1 cellular context compared by ENCODE assay signal in the genomic region with DNA sequence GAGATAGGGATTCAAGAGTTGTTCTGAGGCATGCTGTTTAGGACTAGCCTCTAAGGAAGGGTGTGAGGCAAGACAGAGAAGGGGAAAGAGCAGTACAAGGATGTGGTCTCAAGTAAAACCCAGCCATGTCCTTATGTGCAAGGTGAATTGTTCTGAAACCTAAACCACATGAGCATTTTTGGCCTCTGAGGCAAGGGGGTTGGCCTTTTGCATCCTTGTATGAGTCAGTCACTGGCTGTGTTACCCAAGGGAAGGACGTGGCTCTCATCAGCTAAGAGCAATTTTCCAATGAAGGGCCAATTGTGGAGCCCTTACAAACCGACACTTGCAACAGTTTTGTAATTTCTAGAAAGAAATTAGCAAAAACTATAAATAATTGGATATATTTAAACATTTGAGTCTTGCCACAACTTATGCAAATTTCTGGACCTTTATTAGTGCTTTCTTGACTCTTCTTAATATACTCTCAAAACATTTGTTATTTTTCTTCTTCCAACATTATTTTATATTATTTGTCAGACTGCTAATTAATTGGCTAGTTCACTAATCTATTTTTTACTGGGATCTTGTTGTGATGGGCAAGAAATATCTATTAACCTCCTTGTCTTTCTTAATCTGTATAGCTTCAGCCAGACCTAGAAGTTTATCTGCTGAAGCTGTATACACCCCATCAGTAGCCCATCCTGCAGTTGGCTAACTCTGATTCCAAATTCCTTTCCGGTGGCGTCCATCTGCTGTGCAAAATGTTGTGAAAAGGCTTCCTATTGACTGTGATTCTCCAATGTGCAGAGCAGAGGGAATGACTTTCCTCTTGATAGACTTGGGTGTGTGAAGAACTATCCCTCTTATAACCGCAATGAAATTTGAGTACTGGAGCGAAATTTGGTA.
TF ChIP-seq lines count a peak whose summit lies in the region.

No MANE protein-coding gene starts in this region.

TF ChIP-seq in GM12878, 131 proteins besides CTCF, POLR2A, EP300 and RAD21 (continued from another document and continues in another):
- TF ChIP-seq, protein P1, sequence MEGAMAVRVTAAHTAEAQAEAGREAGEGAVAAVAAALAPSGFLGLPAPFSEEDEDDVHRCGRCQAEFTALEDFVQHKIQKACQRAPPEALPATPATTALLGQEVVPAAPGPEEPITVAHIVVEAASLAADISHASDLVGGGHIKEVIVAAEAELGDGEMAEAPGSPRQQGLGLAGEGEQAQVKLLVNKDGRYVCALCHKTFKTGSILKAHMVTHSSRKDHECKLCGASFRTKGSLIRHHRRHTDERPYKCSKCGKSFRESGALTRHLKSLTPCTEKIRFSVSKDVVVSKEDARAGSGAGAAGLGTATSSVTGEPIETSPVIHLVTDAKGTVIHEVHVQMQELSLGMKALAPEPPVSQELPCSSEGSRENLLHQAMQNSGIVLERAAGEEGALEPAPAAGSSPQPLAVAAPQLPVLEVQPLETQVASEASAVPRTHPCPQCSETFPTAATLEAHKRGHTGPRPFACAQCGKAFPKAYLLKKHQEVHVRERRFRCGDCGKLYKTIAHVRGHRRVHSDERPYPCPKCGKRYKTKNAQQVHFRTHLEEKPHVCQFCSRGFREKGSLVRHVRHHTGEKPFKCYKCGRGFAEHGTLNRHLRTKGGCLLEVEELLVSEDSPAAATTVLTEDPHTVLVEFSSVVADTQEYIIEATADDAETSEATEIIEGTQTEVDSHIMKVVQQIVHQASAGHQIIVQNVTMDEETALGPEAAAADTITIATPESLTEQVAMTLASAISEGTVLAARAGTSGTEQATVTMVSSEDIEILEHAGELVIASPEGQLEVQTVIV (IDR thresholded peaks at IDR 0.05; ENCODE audit: borderline replicate concordance, partially characterized antibody) = no peak
- TF ChIP-seq RB1 (IDR thresholded peaks at IDR 0.05; ENCODE audit: borderline replicate concordance) = no peak
- TF ChIP-seq ZNF384 (IDR thresholded peaks at IDR 0.05; ENCODE audit: borderline replicate concordance, low read depth, low read length) = no peak
- TF ChIP-seq, protein P2, sequence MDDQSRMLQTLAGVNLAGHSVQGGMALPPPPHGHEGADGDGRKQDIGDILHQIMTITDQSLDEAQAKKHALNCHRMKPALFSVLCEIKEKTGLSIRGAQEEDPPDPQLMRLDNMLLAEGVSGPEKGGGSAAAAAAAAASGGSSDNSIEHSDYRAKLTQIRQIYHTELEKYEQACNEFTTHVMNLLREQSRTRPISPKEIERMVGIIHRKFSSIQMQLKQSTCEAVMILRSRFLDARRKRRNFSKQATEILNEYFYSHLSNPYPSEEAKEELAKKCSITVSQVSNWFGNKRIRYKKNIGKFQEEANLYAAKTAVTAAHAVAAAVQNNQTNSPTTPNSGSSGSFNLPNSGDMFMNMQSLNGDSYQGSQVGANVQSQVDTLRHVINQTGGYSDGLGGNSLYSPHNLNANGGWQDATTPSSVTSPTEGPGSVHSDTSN (IDR thresholded peaks at IDR 0.05; ENCODE audit: insufficient replicate concordance, low read depth, low read length) = no peak
- TF ChIP-seq JUNB (IDR thresholded peaks at IDR 0.05) = peak; percentile 94
- TF ChIP-seq DPF2 (IDR thresholded peaks at IDR 0.05) = peak; percentile 75
- TF ChIP-seq FOXK2 (IDR thresholded peaks at IDR 0.05) = no peak
- TF ChIP-seq HDAC2 (IDR thresholded peaks at IDR 0.05) = no peak
- TF ChIP-seq CREM (IDR thresholded peaks at IDR 0.05; ENCODE audit: low read depth) = peak; percentile 95
- TF ChIP-seq EZH2 (IDR thresholded peaks at IDR 0.05; ENCODE audit: borderline replicate concordance, control insufficient read depth, low read depth, low read length) = no peak
- TF ChIP-seq MEF2B (IDR thresholded peaks at IDR 0.05; ENCODE audit: partially characterized antibody, poor library complexity, severe bottlenecking) = peak; percentile 94
- TF ChIP-seq WRNIP1 (IDR thresholded peaks at IDR 0.05; ENCODE audit: borderline replicate concordance, low read depth, low read length) = no peak
- no peak for TF ChIP-seq CHD1 (IDR thresholded peaks at IDR 0.05; ENCODE audit: low read depth, low read length)
- TF ChIP-seq, protein P3, sequence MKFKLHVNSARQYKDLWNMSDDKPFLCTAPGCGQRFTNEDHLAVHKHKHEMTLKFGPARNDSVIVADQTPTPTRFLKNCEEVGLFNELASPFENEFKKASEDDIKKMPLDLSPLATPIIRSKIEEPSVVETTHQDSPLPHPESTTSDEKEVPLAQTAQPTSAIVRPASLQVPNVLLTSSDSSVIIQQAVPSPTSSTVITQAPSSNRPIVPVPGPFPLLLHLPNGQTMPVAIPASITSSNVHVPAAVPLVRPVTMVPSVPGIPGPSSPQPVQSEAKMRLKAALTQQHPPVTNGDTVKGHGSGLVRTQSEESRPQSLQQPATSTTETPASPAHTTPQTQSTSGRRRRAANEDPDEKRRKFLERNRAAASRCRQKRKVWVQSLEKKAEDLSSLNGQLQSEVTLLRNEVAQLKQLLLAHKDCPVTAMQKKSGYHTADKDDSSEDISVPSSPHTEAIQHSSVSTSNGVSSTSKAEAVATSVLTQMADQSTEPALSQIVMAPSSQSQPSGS (IDR thresholded peaks at IDR 0.05; ENCODE audit: low read length) = peak; percentile 92
- TF ChIP-seq FOS (IDR thresholded peaks at IDR 0.05; ENCODE audit: borderline replicate concordance, extremely low read depth, insufficient read length) = no peak
- no peak for TF ChIP-seq BRCA1 (IDR thresholded peaks at IDR 0.05; ENCODE audit: low read depth, low read length)
- TF ChIP-seq SIN3A (IDR thresholded peaks at IDR 0.05; ENCODE audit: low read depth, low read length) = no peak
- TF ChIP-seq, protein P4, sequence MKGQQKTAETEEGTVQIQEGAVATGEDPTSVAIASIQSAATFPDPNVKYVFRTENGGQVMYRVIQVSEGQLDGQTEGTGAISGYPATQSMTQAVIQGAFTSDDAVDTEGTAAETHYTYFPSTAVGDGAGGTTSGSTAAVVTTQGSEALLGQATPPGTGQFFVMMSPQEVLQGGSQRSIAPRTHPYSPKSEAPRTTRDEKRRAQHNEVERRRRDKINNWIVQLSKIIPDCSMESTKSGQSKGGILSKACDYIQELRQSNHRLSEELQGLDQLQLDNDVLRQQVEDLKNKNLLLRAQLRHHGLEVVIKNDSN (IDR thresholded peaks at IDR 0.05; ENCODE audit: borderline replicate concordance, extremely low read length, insufficient read depth, low read depth, low read length) = no peak
- TF ChIP-seq GATAD2B (conservative IDR thresholded peaks at IDR 0.05; ENCODE audit: low read depth) = no peak
- TF ChIP-seq RELA (IDR thresholded peaks at IDR 0.05; ENCODE audit: borderline replicate concordance, partially characterized antibody) = no peak
- TF ChIP-seq LARP7 (IDR thresholded peaks at IDR 0.05) = no peak
- TF ChIP-seq TBL1XR1 (IDR thresholded peaks at IDR 0.05; ENCODE audit: low read depth, low read length) = peak; percentile 89
- TF ChIP-seq PAX8 (IDR thresholded peaks at IDR 0.05) = no peak
- no peak for TF ChIP-seq KDM1A (IDR thresholded peaks at IDR 0.05; ENCODE audit: borderline replicate concordance)
- TF ChIP-seq, protein P5, sequence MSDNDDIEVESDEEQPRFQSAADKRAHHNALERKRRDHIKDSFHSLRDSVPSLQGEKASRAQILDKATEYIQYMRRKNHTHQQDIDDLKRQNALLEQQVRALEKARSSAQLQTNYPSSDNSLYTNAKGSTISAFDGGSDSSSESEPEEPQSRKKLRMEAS (IDR thresholded peaks at IDR 0.05; ENCODE audit: low read depth, low read length) = no peak
- TF ChIP-seq NR2C1 (IDR thresholded peaks at IDR 0.05) = no peak
- no peak for TF ChIP-seq CBX3 (IDR thresholded peaks at IDR 0.05; ENCODE audit: borderline replicate concordance, low read depth)
- TF ChIP-seq SP1 (IDR thresholded peaks at IDR 0.05; ENCODE audit: low read depth, low read length) = peak; percentile 78
- peak; percentile 99 for TF ChIP-seq NR2F1 (conservative IDR thresholded peaks at IDR 0.05)
- TF ChIP-seq BCL11A (IDR thresholded peaks at IDR 0.05; ENCODE audit: low read depth, low read length) = peak; percentile 99
- no peak for TF ChIP-seq MYC (IDR thresholded peaks at IDR 0.05; ENCODE audit: insufficient read depth, insufficient read length, insufficient replicate concordance, low read length, severe bottlenecking)
- TF ChIP-seq, protein P6, sequence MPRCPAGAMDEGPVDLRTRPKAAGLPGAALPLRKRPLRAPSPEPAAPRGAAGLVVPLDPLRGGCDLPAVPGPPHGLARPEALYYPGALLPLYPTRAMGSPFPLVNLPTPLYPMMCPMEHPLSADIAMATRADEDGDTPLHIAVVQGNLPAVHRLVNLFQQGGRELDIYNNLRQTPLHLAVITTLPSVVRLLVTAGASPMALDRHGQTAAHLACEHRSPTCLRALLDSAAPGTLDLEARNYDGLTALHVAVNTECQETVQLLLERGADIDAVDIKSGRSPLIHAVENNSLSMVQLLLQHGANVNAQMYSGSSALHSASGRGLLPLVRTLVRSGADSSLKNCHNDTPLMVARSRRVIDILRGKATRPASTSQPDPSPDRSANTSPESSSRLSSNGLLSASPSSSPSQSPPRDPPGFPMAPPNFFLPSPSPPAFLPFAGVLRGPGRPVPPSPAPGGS (IDR thresholded peaks at IDR 0.05; ENCODE audit: borderline replicate concordance, insufficient read depth, low read depth, low read length, poor library complexity, severe bottlenecking) = peak; percentile 62
- TF ChIP-seq SUPT20H (IDR thresholded peaks at IDR 0.05; ENCODE audit: borderline replicate concordance, control insufficient read depth, low read depth, low read length) = no peak
- TF ChIP-seq ASH2L (IDR thresholded peaks at IDR 0.05; ENCODE audit: borderline replicate concordance, low read depth) = no peak
- TF ChIP-seq, protein P7, sequence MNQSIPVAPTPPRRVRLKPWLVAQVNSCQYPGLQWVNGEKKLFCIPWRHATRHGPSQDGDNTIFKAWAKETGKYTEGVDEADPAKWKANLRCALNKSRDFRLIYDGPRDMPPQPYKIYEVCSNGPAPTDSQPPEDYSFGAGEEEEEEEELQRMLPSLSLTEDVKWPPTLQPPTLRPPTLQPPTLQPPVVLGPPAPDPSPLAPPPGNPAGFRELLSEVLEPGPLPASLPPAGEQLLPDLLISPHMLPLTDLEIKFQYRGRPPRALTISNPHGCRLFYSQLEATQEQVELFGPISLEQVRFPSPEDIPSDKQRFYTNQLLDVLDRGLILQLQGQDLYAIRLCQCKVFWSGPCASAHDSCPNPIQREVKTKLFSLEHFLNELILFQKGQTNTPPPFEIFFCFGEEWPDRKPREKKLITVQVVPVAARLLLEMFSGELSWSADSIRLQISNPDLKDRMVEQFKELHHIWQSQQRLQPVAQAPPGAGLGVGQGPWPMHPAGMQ (IDR thresholded peaks at IDR 0.05; ENCODE audit: borderline replicate concordance) = no peak
- TF ChIP-seq, protein P8, sequence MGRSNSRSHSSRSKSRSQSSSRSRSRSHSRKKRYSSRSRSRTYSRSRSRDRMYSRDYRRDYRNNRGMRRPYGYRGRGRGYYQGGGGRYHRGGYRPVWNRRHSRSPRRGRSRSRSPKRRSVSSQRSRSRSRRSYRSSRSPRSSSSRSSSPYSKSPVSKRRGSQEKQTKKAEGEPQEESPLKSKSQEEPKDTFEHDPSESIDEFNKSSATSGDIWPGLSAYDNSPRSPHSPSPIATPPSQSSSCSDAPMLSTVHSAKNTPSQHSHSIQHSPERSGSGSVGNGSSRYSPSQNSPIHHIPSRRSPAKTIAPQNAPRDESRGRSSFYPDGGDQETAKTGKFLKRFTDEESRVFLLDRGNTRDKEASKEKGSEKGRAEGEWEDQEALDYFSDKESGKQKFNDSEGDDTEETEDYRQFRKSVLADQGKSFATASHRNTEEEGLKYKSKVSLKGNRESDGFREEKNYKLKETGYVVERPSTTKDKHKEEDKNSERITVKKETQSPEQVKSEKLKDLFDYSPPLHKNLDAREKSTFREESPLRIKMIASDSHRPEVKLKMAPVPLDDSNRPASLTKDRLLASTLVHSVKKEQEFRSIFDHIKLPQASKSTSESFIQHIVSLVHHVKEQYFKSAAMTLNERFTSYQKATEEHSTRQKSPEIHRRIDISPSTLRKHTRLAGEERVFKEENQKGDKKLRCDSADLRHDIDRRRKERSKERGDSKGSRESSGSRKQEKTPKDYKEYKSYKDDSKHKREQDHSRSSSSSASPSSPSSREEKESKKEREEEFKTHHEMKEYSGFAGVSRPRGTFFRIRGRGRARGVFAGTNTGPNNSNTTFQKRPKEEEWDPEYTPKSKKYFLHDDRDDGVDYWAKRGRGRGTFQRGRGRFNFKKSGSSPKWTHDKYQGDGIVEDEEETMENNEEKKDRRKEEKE (IDR thresholded peaks at IDR 0.05) = no peak
- no peak for TF ChIP-seq HDGF (IDR thresholded peaks at IDR 0.05)
- peak; percentile 69; the same call in 1 of the 2 replicates for TF ChIP-seq TCF12 (IDR thresholded peaks at IDR 0.05; ENCODE audit: low read depth, low read length)
- TF ChIP-seq, protein P9, sequence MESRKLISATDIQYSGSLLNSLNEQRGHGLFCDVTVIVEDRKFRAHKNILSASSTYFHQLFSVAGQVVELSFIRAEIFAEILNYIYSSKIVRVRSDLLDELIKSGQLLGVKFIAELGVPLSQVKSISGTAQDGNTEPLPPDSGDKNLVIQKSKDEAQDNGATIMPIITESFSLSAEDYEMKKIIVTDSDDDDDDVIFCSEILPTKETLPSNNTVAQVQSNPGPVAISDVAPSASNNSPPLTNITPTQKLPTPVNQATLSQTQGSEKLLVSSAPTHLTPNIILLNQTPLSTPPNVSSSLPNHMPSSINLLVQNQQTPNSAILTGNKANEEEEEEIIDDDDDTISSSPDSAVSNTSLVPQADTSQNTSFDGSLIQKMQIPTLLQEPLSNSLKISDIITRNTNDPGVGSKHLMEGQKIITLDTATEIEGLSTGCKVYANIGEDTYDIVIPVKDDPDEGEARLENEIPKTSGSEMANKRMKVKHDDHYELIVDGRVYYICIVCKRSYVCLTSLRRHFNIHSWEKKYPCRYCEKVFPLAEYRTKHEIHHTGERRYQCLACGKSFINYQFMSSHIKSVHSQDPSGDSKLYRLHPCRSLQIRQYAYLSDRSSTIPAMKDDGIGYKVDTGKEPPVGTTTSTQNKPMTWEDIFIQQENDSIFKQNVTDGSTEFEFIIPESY (IDR thresholded peaks at IDR 0.05) = no peak
- peak; percentile 92 for TF ChIP-seq CBFB (IDR thresholded peaks at IDR 0.05; ENCODE audit: low read depth)
- TF ChIP-seq SPI1 (IDR thresholded peaks at IDR 0.05; ENCODE audit: borderline replicate concordance, insufficient read depth, low read depth, low read length) = no peak
- peak in 1 of 2 experiments; percentile 61; a peak in 2 of 4 replicates for TF ChIP-seq BHLHE40 (IDR thresholded peaks at IDR 0.05; ENCODE audit: borderline replicate concordance in 1 of 2, low read depth in 2 of 2, low read length in 1 of 2)
